ENCODE assay signal across 8 cellular contexts in the genomic region with DNA sequence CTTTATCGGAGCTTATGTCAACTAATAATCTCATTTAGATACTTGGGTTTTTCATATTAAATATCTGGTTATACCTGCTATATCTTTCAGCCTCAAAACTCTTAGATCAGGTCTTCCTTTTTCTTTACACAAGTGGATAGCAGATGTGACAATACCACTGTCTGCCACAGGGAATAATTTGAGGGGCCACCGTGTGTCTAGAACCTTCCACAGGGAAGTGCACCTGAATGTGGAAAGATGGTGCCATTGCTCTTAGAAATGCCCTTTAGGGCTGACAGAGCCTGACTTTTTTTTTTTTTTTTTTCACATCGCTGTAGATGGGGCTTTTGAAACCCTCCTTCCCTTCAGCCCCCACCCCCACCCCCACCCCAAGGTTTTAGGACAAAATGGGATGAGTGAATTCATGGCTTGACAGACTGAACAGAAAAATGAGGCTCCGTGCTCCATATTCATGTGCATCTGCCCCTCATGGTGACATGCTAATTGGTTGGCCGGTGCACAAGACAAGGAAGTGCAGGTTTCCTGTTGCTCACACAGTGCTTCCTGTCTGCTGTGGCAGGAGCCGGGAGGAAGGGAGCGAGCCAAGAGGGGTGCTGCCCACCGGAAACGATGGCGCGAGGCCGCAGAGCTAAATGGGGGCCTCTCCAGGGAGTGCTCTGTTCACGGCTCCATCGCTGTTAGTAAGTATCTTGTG.
DNase-seq lines count a peak whose midpoint lies in the region; ATAC-seq and TF ChIP-seq lines count a peak whose summit lies in the region.

No MANE protein-coding gene starts in this region.

- H3K9me3 ChIP-seq in SK-N-SH: no peaks in the 10 kb centered on the region

- TF ChIP-seq RAD21 in SK-N-SH (IDR thresholded peaks at IDR 0.05; ENCODE audit: low read length): no peak

- peaks cover 3 to 10% of the 10 kb centered on the region in 2 experiments; a peak in 2 of 4 replicates for H3K4me1 ChIP-seq in SK-N-SH (ENCODE audit: control insufficient read depth in 1 of 2, insufficient read depth in 2 of 2, low read depth in 1 of 2, low read length in 1 of 2)

- no peaks in the 10 kb centered on the region for H3F3A ChIP-seq in SK-N-SH (replicated peaks; ENCODE audit: insufficient read depth)

- no peaks in the 10 kb centered on the region for H3K79me2 ChIP-seq in SK-N-SH (ENCODE audit: insufficient read depth)

- DNase-seq in NOMO-1 treated with dmso at 0.1 percent for 144 hours (lab: John Stamatoyannopoulos, UW; ENCODE audit: unreplicated experiment) (peak; percentile 74), activated T-helper 1 cell treated with Interleukin-2 at 50 U/mL for 16 hours (ENCODE audit: low read depth) (peak; percentile 60), left colon (peak; percentile 51 to 58), SK-N-SH (no peak), cerebellum (ENCODE audit: low spot score) (no peak)
- peak; percentile 50 to 67 for DNase-seq in stimulated activated CD8-positive, alpha-beta memory T cell treated with anti-CD3 and anti-CD28 coated beads, Interleukin-7, amount 100 ng/mL, for 48 hours (ENCODE audit: extremely low read depth in 1 of 2, low read depth in 1 of 2)

- CTCF ChIA-PET in SK-N-SH (lab: Yijun Ruan, JAX): interaction anchor here (1.2 kb wide), 1 partner anchor 17 kb away, joined by 4 read pairs; no protein-coding TSS in a partner anchor

- peak; percentile 13 for TF ChIP-seq CTCF in GM12873 (IDR thresholded peaks at IDR 0.05; ENCODE audit: insufficient read depth, low read depth, low read length, missing control alignments)
- no peak for TF ChIP-seq CTCF in SK-N-SH (IDR thresholded peaks at IDR 0.05)

- no peaks in the 10 kb centered on the region for H3K36me3 ChIP-seq in SK-N-SH (replicated peaks in 1 of 2; ENCODE audit: control insufficient read depth in 1 of 2, insufficient read depth in 2 of 2, low read length in 1 of 2)

- intact Hi-C loops in left colon (cut with DNase I, micrococcal nuclease): no loop called here

- no peak overlapping the region for H3K4me2 ChIP-seq in SK-N-SH

- POLR2A ChIA-PET in SK-N-SH (lab: Yijun Ruan, JAX): interaction anchor here (0.5 kb wide), 1 partner anchor 201 kb away, joined by 3 read pairs; no protein-coding TSS in a partner anchor

- WGBS in SK-N-SH (ENCODE audit: low lambda C conversion rate): 81% methylated on average over 14 of the region's 14 CpGs

- H4K20me1 ChIP-seq in SK-N-SH (ENCODE audit: insufficient read depth): no peaks in the 10 kb centered on the region

- no peaks in the 10 kb centered on the region for H3K27me3 ChIP-seq in SK-N-SH (ENCODE audit: insufficient read depth)

- H3K27ac ChIP-seq in SK-N-SH (ENCODE audit: low read depth in 2 of 2, low read length in 1 of 2): no peak overlapping the region; a peak in 1 of 4 replicates

- no peak overlapping the region for H3K4me3 ChIP-seq in SK-N-SH (ENCODE audit: low read depth in 2 of 2, low read length in 1 of 2)

- no peak overlapping the region for H2AFZ ChIP-seq in SK-N-SH (ENCODE audit: low read depth)

- ATAC-seq in HG02610 (IDR thresholded peaks at IDR 0.05; ENCODE audit: unreplicated experiment): peak; percentile 98
- peak; percentile 52 for ATAC-seq in left colon

- no peak for TF ChIP-seq EP300 in SK-N-SH (IDR thresholded peaks at IDR 0.05; ENCODE audit: borderline replicate concordance in 1 of 2, low read depth in 1 of 2, low read length in 1 of 2)

- no peaks in the 10 kb centered on the region for H3K9me2 ChIP-seq in SK-N-SH

- no peak overlapping the region for H3K9ac ChIP-seq in SK-N-SH

TF ChIP-seq in SK-N-SH, 30 proteins besides CTCF, POLR2A, EP300 and RAD21:
- no peak for TF ChIP-seq RFX5 (IDR thresholded peaks at IDR 0.05; ENCODE audit: low read length)
- TF ChIP-seq TAF1 (IDR thresholded peaks at IDR 0.05; ENCODE audit: borderline replicate concordance, low read depth, low read length): no peak
- TF ChIP-seq, protein P1, sequence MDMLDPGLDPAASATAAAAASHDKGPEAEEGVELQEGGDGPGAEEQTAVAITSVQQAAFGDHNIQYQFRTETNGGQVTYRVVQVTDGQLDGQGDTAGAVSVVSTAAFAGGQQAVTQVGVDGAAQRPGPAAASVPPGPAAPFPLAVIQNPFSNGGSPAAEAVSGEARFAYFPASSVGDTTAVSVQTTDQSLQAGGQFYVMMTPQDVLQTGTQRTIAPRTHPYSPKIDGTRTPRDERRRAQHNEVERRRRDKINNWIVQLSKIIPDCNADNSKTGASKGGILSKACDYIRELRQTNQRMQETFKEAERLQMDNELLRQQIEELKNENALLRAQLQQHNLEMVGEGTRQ (IDR thresholded peaks at IDR 0.05; ENCODE audit: borderline replicate concordance, low read depth, low read length): no peak
- TF ChIP-seq FOXM1 (IDR thresholded peaks at IDR 0.05; ENCODE audit: low read depth): no peak
- TF ChIP-seq, protein P2, sequence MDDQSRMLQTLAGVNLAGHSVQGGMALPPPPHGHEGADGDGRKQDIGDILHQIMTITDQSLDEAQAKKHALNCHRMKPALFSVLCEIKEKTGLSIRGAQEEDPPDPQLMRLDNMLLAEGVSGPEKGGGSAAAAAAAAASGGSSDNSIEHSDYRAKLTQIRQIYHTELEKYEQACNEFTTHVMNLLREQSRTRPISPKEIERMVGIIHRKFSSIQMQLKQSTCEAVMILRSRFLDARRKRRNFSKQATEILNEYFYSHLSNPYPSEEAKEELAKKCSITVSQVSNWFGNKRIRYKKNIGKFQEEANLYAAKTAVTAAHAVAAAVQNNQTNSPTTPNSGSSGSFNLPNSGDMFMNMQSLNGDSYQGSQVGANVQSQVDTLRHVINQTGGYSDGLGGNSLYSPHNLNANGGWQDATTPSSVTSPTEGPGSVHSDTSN (IDR thresholded peaks at IDR 0.05): no peak
- TF ChIP-seq YY1 (IDR thresholded peaks at IDR 0.05; ENCODE audit: low read depth): no peak
- TF ChIP-seq SIN3A (IDR thresholded peaks at IDR 0.05; ENCODE audit: borderline replicate concordance, low read depth, low read length): no peak

Comparison
In these comparisons a context has a peak if more than half of its experiments do, and no peak if none do; other contexts are left out.
1. DNase-seq: peak in NOMO-1 treated with dmso at 0.1 percent for 144 hours (single experiment), activated T-helper 1 cell treated with Interleukin-2 at 50 U/mL for 16 hours (single experiment), left colon (2 of 2) and stimulated activated CD8-positive, alpha-beta memory T cell treated with anti-CD3 and anti-CD28 coated beads, Interleukin-7, amount 100 ng/mL, for 48 hours (2 of 2); none in SK-N-SH (single experiment) and cerebellum (single experiment).